In the genomic region with DNA sequence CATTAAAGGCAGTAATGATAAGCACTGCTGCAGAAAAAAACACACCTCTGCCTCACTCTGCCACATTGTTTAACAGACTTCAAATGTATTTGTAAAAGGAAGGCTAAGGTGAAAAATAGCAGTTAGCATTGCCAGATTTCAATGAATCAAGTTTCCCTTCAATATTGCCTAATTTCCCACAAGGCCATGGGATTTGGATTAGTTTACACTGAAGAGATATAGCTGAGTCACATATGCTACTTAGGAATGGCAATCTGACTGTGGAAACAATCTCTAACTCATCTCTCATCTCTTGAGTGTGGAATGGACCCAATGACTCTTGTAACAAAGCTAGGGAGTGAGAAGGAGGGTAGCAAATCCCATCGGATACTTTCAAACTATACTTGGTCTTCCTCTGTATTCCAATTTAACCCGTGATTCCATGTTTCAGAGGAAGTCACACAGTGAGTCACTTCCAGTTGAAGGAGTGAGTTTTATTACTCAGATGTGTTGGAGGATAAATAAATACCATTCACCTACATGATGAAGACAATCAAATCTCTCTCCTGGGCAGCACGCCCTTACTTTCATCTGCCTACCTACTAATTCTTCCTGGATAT, we compare ENCODE assay signal across 12 cellular contexts. TPM values are rescaled to one million over a fixed set of nuclear protein-coding genes. Genes with fewer than 3 reads are reported as not detected.
DNase-seq lines count a peak whose midpoint lies in the region; ATAC-seq and TF ChIP-seq lines count a peak whose summit lies in the region.
"Had no signal": no experiment of that assay in that cellular context is flagged by ENCODE, and none has a peak within 500 bp of the region (broad histone marks: within the 10 kb centered on the region; RNA-seq: fewer than 3 reads in every experiment).

No MANE protein-coding gene starts in this region.

- no peaks in the 10 kb centered on the region for H3K9me3 ChIP-seq in Peyer's patch
- H3K9me3 ChIP-seq in mesodermal cell (ENCODE audit: control insufficient read depth, low read length): no peaks in the 10 kb centered on the region
- H3K9me3 ChIP-seq in HAP-1: no peaks in the 10 kb centered on the region

- TF ChIP-seq CTCF in Peyer's patch (IDR thresholded peaks at IDR 0.05): no peak
- no peak for TF ChIP-seq CTCF in epithelial cell of esophagus (IDR thresholded peaks at IDR 0.05; ENCODE audit: insufficient read depth, low read depth, low read length, missing control alignments)

- ATAC-seq in GM18498 (IDR thresholded peaks at IDR 0.05; ENCODE audit: unreplicated experiment): no peak
- ATAC-seq: activated T-helper 17 cell treated with anti-CD3 and anti-CD28 coated beads, Interleukin-2, amount 50 U/mL, for 72 hours had no signal

- H3K36me3 ChIP-seq in Peyer's patch (no peaks in the 10 kb centered on the region), mesodermal cell (ENCODE audit: control insufficient read depth, insufficient read depth, low read length) (no peaks in the 10 kb centered on the region), HAP-1 (replicated peaks) (no peaks in the 10 kb centered on the region)

- in situ Hi-C loops in HAP-1 (cut with MboI; ENCODE audit: low sequenced_read_pairs): no loop called here

- H3K4me3 ChIP-seq in Peyer's patch (no peak overlapping the region), epithelial cell of esophagus (ENCODE audit: low read length) (no peak overlapping the region), mesodermal cell (ENCODE audit: extremely low read depth, insufficient read depth, low read length, poor library complexity, severe bottlenecking) (no peak overlapping the region), HAP-1 (no peak overlapping the region)

- no peaks in the 10 kb centered on the region for H3K27me3 ChIP-seq in Peyer's patch
- no peaks in the 10 kb centered on the region for H3K27me3 ChIP-seq in HAP-1 (ENCODE audit: low read depth)

- H3K4me1 ChIP-seq in Peyer's patch (peaks cover 0 to 19% (median 1%) of the 10 kb centered on the region in 4 donors), mesodermal cell (ENCODE audit: control insufficient read depth, insufficient read depth, low read length, poor library complexity, severe bottlenecking) (peaks cover 11% of the 10 kb centered on the region), HAP-1 (peaks cover 28% of the 10 kb centered on the region)

- peak overlapping the region in 3 of 4 donors; percentile 62 to 91 (median 74) for H3K27ac ChIP-seq in Peyer's patch
- peak overlapping the region; percentile 55 for H3K27ac ChIP-seq in mesodermal cell (ENCODE audit: low read depth, low read length, severe bottlenecking)

- TF ChIP-seq POLR2A in Peyer's patch (IDR thresholded peaks at IDR 0.05): no peak

- WGBS in mesodermal cell (ENCODE audit: insufficient coverage in 2 of 2), 2 experiments: 100% methylated on average over 1 of the region's 3 CpGs

- DNase-seq in COLO829 (ENCODE audit: low spot score): peak; percentile 55
- DNase-seq in Peyer's patch: peak in 1 of 3 donors; percentile 56
- peak; percentile 86 for DNase-seq in epithelial cell of esophagus (ENCODE audit: low read depth)
- DNase-seq in HUDEP-2 (lab: John Stamatoyannopoulos, UW; ENCODE audit: unreplicated experiment in 76 of 76): no peak
- DNase-seq in HAP-1 (ENCODE audit: low spot score in 2 of 2): no peak
- DNase-seq in stimulated activated CD4-positive, alpha-beta T cell treated with anti-CD3 and anti-CD28 coated beads, Interleukin-4, amount 100 ng/mL, for 4 hours: no peak
- DNase-seq: AML-193, Kasumi-1, naive B cell had no signal

RNA-seq across cellular contexts. Expression of a gene that starts 5.1 kb away (rescaled TPM):
- total RNA-seq in Peyer's patch: 10 to 100 TPM in 1 of 4 donors, 1 to 10 TPM in 3; 5.0 to 20.7 (median 6.0) TPM
- 16.4 TPM for polyA plus RNA-seq in mesodermal cell (2013, experiment 1 of 2)
- 16.3 TPM for polyA plus RNA-seq in mesodermal cell (2013, experiment 2 of 2)

Comparison
In these comparisons a context has a peak if more than half of its experiments do, and no peak if none do; other contexts are left out.
1. DNase-seq: peak in COLO829 (single experiment) and epithelial cell of esophagus (single experiment); none in HUDEP-2 (0 of 76), HAP-1 (0 of 2) and stimulated activated CD4-positive, alpha-beta T cell treated with anti-CD3 and anti-CD28 coated beads, Interleukin-4, amount 100 ng/mL, for 4 hours (0 of 2).